8 cellular contexts compared by ENCODE assay signal in the genomic region with DNA sequence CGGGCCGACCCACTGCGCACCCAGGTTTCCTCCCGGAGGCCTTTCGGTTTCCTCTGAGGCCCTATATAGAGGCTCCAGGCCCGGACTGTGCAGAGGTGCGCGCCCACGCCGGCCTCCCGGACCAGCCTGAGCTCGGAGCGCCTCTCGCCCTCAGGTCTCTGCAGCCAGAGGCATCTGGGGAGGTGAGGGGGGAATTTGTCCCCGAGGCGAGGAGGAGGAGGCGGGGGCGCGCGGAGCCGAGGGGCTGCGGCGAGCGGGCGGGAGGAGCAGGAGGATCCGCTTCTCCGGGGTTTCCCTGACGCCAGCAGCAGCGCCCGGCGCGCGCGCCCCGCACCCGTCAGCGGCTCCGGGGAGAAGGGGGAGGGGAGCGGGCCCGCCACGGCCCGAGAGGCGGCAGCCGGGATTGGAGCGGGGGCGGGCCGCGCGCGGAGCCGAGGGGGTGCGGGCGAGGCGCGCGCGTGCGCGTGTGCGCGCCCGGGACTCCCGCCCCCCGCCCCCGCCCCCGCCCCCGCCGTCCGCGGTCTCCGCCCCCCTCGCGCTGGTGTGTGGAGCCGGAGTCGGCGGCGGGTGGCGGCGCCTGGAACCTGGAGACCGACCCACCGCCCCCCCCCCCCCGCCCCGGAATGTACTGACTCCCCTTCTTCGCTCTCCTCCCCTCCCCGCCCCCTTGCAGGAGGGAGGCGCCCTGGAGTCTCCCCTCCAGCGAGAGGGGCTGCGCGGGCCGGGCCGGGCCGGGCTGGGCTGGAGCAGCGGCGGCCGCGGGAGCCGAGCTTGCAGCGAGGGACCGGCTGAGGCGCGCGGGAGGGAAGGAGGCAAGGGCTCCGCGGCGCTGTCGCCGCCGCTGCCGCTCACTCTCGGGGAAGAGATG. TPM values are rescaled to one million over a fixed set of nuclear protein-coding genes. Genes with fewer than 3 reads are reported as not detected.
DNase-seq lines count a peak whose midpoint lies in the region; ATAC-seq and TF ChIP-seq lines count a peak whose summit lies in the region.

A gene with protein sequence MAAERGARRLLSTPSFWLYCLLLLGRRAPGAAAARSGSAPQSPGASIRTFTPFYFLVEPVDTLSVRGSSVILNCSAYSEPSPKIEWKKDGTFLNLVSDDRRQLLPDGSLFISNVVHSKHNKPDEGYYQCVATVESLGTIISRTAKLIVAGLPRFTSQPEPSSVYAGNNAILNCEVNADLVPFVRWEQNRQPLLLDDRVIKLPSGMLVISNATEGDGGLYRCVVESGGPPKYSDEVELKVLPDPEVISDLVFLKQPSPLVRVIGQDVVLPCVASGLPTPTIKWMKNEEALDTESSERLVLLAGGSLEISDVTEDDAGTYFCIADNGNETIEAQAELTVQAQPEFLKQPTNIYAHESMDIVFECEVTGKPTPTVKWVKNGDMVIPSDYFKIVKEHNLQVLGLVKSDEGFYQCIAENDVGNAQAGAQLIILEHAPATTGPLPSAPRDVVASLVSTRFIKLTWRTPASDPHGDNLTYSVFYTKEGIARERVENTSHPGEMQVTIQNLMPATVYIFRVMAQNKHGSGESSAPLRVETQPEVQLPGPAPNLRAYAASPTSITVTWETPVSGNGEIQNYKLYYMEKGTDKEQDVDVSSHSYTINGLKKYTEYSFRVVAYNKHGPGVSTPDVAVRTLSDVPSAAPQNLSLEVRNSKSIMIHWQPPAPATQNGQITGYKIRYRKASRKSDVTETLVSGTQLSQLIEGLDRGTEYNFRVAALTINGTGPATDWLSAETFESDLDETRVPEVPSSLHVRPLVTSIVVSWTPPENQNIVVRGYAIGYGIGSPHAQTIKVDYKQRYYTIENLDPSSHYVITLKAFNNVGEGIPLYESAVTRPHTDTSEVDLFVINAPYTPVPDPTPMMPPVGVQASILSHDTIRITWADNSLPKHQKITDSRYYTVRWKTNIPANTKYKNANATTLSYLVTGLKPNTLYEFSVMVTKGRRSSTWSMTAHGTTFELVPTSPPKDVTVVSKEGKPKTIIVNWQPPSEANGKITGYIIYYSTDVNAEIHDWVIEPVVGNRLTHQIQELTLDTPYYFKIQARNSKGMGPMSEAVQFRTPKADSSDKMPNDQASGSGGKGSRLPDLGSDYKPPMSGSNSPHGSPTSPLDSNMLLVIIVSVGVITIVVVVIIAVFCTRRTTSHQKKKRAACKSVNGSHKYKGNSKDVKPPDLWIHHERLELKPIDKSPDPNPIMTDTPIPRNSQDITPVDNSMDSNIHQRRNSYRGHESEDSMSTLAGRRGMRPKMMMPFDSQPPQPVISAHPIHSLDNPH (N-terminal part only) (plus strand): TSS at position 653 of the 868 bp plus-strand sequence. CDS start 213 bp downstream, at position 866.

- H3K36me3 ChIP-seq in OCI-LY3 (replicated peaks; ENCODE audit: low read depth, low read length) = no peaks in the 10 kb centered on the region

- peak within 1 kb of the TSS; percentile 98 for H3K4me2 ChIP-seq in OCI-LY3 (ENCODE audit: low read length)

- no peaks in the 10 kb centered on the region for H3K9me3 Mint-ChIP-seq in activated T-cell treated with anti-CD3 and anti-CD28 coated beads, Interleukin-2, amount 50 U/mL, for 24 hours

- TF ChIP-seq CTCF in OCI-LY3 (IDR thresholded peaks at IDR 0.05; ENCODE audit: low read depth, low read length) (no peak), epithelial cell of proximal tubule (conservative IDR thresholded peaks at IDR 0.05; ENCODE audit: low read depth, low read length) (no peak)

- H3K4me3 Mint-ChIP-seq in activated T-cell treated with anti-CD3 and anti-CD28 coated beads, Interleukin-2, amount 50 U/mL, for 24 hours = peak within 1 kb of the TSS; percentile 81

- H3K27ac ChIP-seq in OCI-LY3 (ENCODE audit: low read length) = peak within 1 kb of the TSS; percentile 12; the same call in 1 of the 2 replicates

- H2AFZ ChIP-seq in OCI-LY3 (ENCODE audit: low read depth, low read length) = peak within 1 kb of the TSS; percentile 84

- peaks cover 15% of the 10 kb centered on the region for H3K27me3 Mint-ChIP-seq in activated T-cell treated with anti-CD3 and anti-CD28 coated beads, Interleukin-2, amount 50 U/mL, for 24 hours

- DNase-seq in AG20443 (ENCODE audit: low spot score) = peak; percentile 98
- peak; percentile 45 for DNase-seq in HT1080 (ENCODE audit: low read depth)
- peak; percentile 85 for DNase-seq in activated T-cell treated with anti-CD3 and anti-CD28 coated beads, Interleukin-2, amount 50 U/mL, for 24 hours
- DNase-seq in epithelial cell of proximal tubule (ENCODE audit: low read depth) = no peak
- peak; percentile 57 to 61 for DNase-seq in stimulated activated CD8-positive, alpha-beta memory T cell treated with anti-CD3 and anti-CD28 coated beads, Interleukin-2, amount 100 ng/mL, for 1 hour (ENCODE audit: low read depth in 2 of 2)

- H3K27ac Mint-ChIP-seq in activated T-cell treated with anti-CD3 and anti-CD28 coated beads, Interleukin-2, amount 50 U/mL, for 24 hours = peak within 1 kb of the TSS; percentile 37

- H3K9ac ChIP-seq in OCI-LY3 (ENCODE audit: low read length) = peak within 1 kb of the TSS; percentile 81

- ATAC-seq in GM19438 (IDR thresholded peaks at IDR 0.05; ENCODE audit: low read depth, unreplicated experiment) = peak; percentile 54

- no peaks in the 10 kb centered on the region for H3K36me3 Mint-ChIP-seq in activated T-cell treated with anti-CD3 and anti-CD28 coated beads, Interleukin-2, amount 50 U/mL, for 24 hours (ENCODE audit: low read depth)

- H3K4me1 ChIP-seq in OCI-LY3 (ENCODE audit: low read length) = peaks cover 12% of the 10 kb centered on the region
- H3K4me1 ChIP-seq in mononuclear cell (ENCODE audit: insufficient read depth, low read length) = peaks cover 8% of the 10 kb centered on the region

- H3K27me3 ChIP-seq in OCI-LY3 (ENCODE audit: low read depth, low read length) = peaks cover 26% of the 10 kb centered on the region
- H3K27me3 ChIP-seq in mononuclear cell (ENCODE audit: insufficient read depth, low read length) = peaks cover 76% of the 10 kb centered on the region

- no peaks in the 10 kb centered on the region for H4K20me1 ChIP-seq in OCI-LY3 (ENCODE audit: insufficient read depth, low read length)

- no peaks in the 10 kb centered on the region for H3K9me3 ChIP-seq in OCI-LY3 (ENCODE audit: insufficient read depth, low read length)
- H3K9me3 ChIP-seq in mononuclear cell (ENCODE audit: low read depth, low read length) = no peaks in the 10 kb centered on the region

- H3K4me1 Mint-ChIP-seq in activated T-cell treated with anti-CD3 and anti-CD28 coated beads, Interleukin-2, amount 50 U/mL, for 24 hours (ENCODE audit: low read depth) = peaks cover 11% of the 10 kb centered on the region

- H3K4me3 ChIP-seq in OCI-LY3 (ENCODE audit: low read length) (peak within 1 kb of the TSS; percentile 89), epithelial cell of proximal tubule (ENCODE audit: low read depth, low read length) (peak within 1 kb of the TSS; percentile 85), mononuclear cell (ENCODE audit: low read length) (peak within 1 kb of the TSS; percentile 54)

- H3K79me2 ChIP-seq in OCI-LY3 (ENCODE audit: low read length) = no peaks in the 10 kb centered on the region

RNA-seq across cellular contexts. Expression of the gene that starts here (rescaled TPM):
- 1.4 and 2.9 TPM in 2 replicates for total RNA-seq in HT1080 (2014; rRNA removed; shearing (Covaris generic))
- polyA plus RNA-seq in HT1080 (2015; cell fraction: cytosol; rRNA removed) = 3.6 and 4.4 TPM in 2 replicates
- 10.8 and 11.6 TPM in 2 replicates for polyA plus RNA-seq in HT1080 (2015; cell fraction: nucleus; rRNA removed)
- total RNA-seq in epithelial cell of proximal tubule (15.3 and 31.0 TPM in 2 replicates), mononuclear cell (9.6 TPM)
